In the genomic region with DNA sequence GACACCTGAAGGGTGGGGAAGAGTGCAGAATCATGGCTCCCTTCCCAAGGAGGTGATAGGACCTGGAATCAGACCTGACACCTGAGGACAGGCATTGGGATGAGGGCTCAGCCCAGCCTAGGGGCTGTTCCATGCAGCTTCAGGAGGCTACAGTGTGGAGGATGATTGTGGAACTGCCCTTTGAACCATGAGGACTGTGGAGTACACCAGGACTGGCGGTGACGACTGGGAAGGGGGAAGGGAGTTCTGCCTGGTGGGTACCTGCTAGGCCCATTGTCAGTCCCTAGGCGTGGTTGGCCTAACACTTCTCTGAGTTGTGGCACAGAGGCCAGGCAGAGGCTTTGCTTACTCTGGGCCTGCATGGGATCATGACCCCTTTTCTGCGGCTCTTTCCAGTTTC, we compare ENCODE assay signal across 11 cellular contexts.
DNase-seq lines count a peak whose midpoint lies in the region; ATAC-seq and TF ChIP-seq lines count a peak whose summit lies in the region.
"Had no signal": no experiment of that assay in that cellular context is flagged by ENCODE, and none has a peak within 500 bp of the region (broad histone marks: within the 10 kb centered on the region; RNA-seq: fewer than 3 reads in every experiment).

No MANE protein-coding gene starts in this region.

- H3K36me3 Mint-ChIP-seq in MCF 10A (ENCODE audit: insufficient read depth, unreplicated experiment) (peaks cover 25% of the 10 kb centered on the region), chondrocyte (ENCODE audit: low read depth) (no peaks in the 10 kb centered on the region)
- H3K36me3 Mint-ChIP-seq in naive thymus-derived CD4-positive, alpha-beta T cell: peaks cover 0 to 4% (median 0%) of the 10 kb centered on the region in 5 donors

- H3K4me1 ChIP-seq in mammary epithelial cell (ENCODE audit: insufficient read depth, low read length) (peaks cover 44% of the 10 kb centered on the region), upper lobe of right lung (peaks cover 65% of the 10 kb centered on the region)
- H3K4me1 ChIP-seq in naive thymus-derived CD4-positive, alpha-beta T cell (ENCODE audit: control insufficient read depth in 2 of 2, insufficient read depth in 2 of 2, low read length in 2 of 2): peaks cover 43 to 51% of the 10 kb centered on the region in 2 donors

- dilution Hi-C loops in mammary epithelial cell (cut with HindIII; ENCODE audit: low sequenced_read_pairs): no loop called here

- no peak overlapping the region for H3K4me3 ChIP-seq in mammary epithelial cell (replicated peaks in 1 of 3; ENCODE audit: insufficient read depth in 1 of 3, low read depth in 2 of 3, low read length in 3 of 3)
- H3K4me3 ChIP-seq in naive thymus-derived CD4-positive, alpha-beta T cell (ENCODE audit: low read length): no peak overlapping the region
- no peak overlapping the region for H3K4me3 ChIP-seq in upper lobe of right lung

- peaks cover 4% of the 10 kb centered on the region for H4K20me1 ChIP-seq in mammary epithelial cell (ENCODE audit: insufficient read depth, low read length)

- no peaks in the 10 kb centered on the region for H3K9me3 ChIP-seq in mammary epithelial cell (replicated peaks; ENCODE audit: insufficient read depth, low read length)
- H3K9me3 ChIP-seq in naive thymus-derived CD4-positive, alpha-beta T cell (ENCODE audit: control insufficient read depth in 2 of 3, low read length in 3 of 3): no peaks in the 10 kb centered on the region
- H3K9me3 ChIP-seq in upper lobe of right lung: no peaks in the 10 kb centered on the region

- no peak overlapping the region for H3K9ac ChIP-seq in mammary epithelial cell (ENCODE audit: insufficient read depth, low read length)

- H3K36me3 ChIP-seq in mammary epithelial cell (ENCODE audit: insufficient read depth, low read length): no peaks in the 10 kb centered on the region
- no peaks in the 10 kb centered on the region for H3K36me3 ChIP-seq in naive thymus-derived CD4-positive, alpha-beta T cell (ENCODE audit: control insufficient read depth in 2 of 3, insufficient read depth in 3 of 3, low read length in 3 of 3)
- H3K36me3 ChIP-seq in upper lobe of right lung: no peaks in the 10 kb centered on the region

- intact Hi-C loops in MCF 10A (cut with micrococcal nuclease) (no loop called here), mammary epithelial cell (cut with micrococcal nuclease) (no loop called here), upper lobe of right lung (cut with DNase I) (loop anchor here (10.0 kb wide), 1 partner anchor 114 kb away; no protein-coding TSS in a partner anchor)
- intact Hi-C loops in naive thymus-derived CD4-positive, alpha-beta T cell (cut with micrococcal nuclease): loop anchor here in 1 of 2 donors (10.0 kb wide), 1 partner anchor 74 kb away; the partner anchor contains the start of gene MPRIP

- no peak for ATAC-seq in naive thymus-derived CD4-positive, alpha-beta T cell
- no peak for ATAC-seq in upper lobe of right lung
- ATAC-seq: Panc1 had no signal

- no peak overlapping the region for H3K27ac ChIP-seq in mammary epithelial cell (ENCODE audit: insufficient read depth, low read depth, low read length)
- H3K27ac ChIP-seq in naive thymus-derived CD4-positive, alpha-beta T cell (ENCODE audit: low read depth, low read length): peak overlapping the region; percentile 44
- H3K27ac ChIP-seq in upper lobe of right lung: peak overlapping the region; percentile 38

- BruUV-seq in MCF 10A (replicated peaks; lab: Mats Ljungman, UMichigan) (no TSS peak), mammary epithelial cell (replicated peaks; lab: Mats Ljungman, UMichigan) (no TSS peak)

- H3K27ac Mint-ChIP-seq in MCF 10A (ENCODE audit: low read depth, unreplicated experiment) (peak overlapping the region; percentile 42), chondrocyte (ENCODE audit: unreplicated experiment) (peak overlapping the region; percentile 27)
- H3K27ac Mint-ChIP-seq in naive thymus-derived CD4-positive, alpha-beta T cell: peak overlapping the region; percentile 51 to 92 (median 86)

- POLR2A ChIA-PET in MCF 10A (lab: Yijun Ruan, JAX): no interaction called here
- POLR2A ChIA-PET in naive thymus-derived CD4-positive, alpha-beta T cell (lab: Charles Lee): interaction anchor here (1.4 kb wide), 1 partner anchor 62 kb away, joined by 6 read pairs; no protein-coding TSS in a partner anchor

- H3K4me2 ChIP-seq in mammary epithelial cell (ENCODE audit: insufficient read depth, low read depth, low read length): no peak overlapping the region

- H3K27me3 Mint-ChIP-seq in MCF 10A (ENCODE audit: insufficient read depth, unreplicated experiment) (no peaks in the 10 kb centered on the region), chondrocyte (ENCODE audit: low read depth) (no peaks in the 10 kb centered on the region)
- H3K27me3 Mint-ChIP-seq in naive thymus-derived CD4-positive, alpha-beta T cell: no peaks in the 10 kb centered on the region

- H3K27me3 ChIP-seq in mammary epithelial cell (ENCODE audit: insufficient read depth, low read length): no peaks in the 10 kb centered on the region
- H3K27me3 ChIP-seq in naive thymus-derived CD4-positive, alpha-beta T cell (ENCODE audit: control insufficient read depth in 2 of 2, insufficient read depth in 2 of 2, low read length in 2 of 2): no peaks in the 10 kb centered on the region
- no peaks in the 10 kb centered on the region for H3K27me3 ChIP-seq in upper lobe of right lung

- peaks cover 97% of the 10 kb centered on the region for H3K79me2 ChIP-seq in mammary epithelial cell (ENCODE audit: insufficient read depth, low read length)

- no peak overlapping the region for H2AFZ ChIP-seq in mammary epithelial cell (ENCODE audit: low read depth, low read length)

- no peak for DNase-seq in MCF 10A (ENCODE audit: unreplicated experiment)
- DNase-seq in mammary epithelial cell: no peak
- DNase-seq in chondrocyte (ENCODE audit: low spot score): peak; percentile 66
- DNase-seq in naive thymus-derived CD4-positive, alpha-beta T cell: no peak
- no peak for DNase-seq in upper lobe of right lung
- DNase-seq in inferior parietal cortex (ENCODE audit: extremely low spot score): no peak
- DNase-seq in NCI-H1930 (lab: John Stamatoyannopoulos, UW): no peak
- no peak for DNase-seq in nucleus accumbens (lab: John Stamatoyannopoulos, UW)
- DNase-seq: amygdala, erythroblast had no signal

- no peak overlapping the region for H3K4me3 Mint-ChIP-seq in MCF 10A (ENCODE audit: unreplicated experiment)
- H3K4me3 Mint-ChIP-seq in chondrocyte (ENCODE audit: unreplicated experiment): no peak overlapping the region
- H3K4me3 Mint-ChIP-seq in naive thymus-derived CD4-positive, alpha-beta T cell: peak overlapping the region in 7 of 10 donors; percentile 23 to 72 (median 39)

- WGBS in mammary epithelial cell (ENCODE audit: low coverage, missing lambda C conversion rate): 96% methylated on average over 3 of the region's 4 CpGs

- in situ Hi-C loops in mammary epithelial cell (cut with MboI; ENCODE audit: low sequenced_read_pairs in 2 of 2): no loop called here

- CTCF ChIA-PET in MCF 10A (lab: Yijun Ruan, JAX): interaction anchor here (1.0 kb wide), 1 partner anchor 8 kb away, joined by 3 read pairs; no protein-coding TSS in a partner anchor
- CTCF ChIA-PET in mammary epithelial cell (lab: Charles Lee; ENCODE audit: low non-redundant PET): no interaction called here
- CTCF ChIA-PET in naive thymus-derived CD4-positive, alpha-beta T cell (lab: Charles Lee): no interaction called here

- TF ChIP-seq CTCF in MCF 10A (IDR thresholded peaks at IDR 0.05; ENCODE audit: unreplicated experiment) (no peak), mammary epithelial cell (conservative IDR thresholded peaks at IDR 0.05 in 1 of 2, IDR thresholded peaks at IDR 0.05 in 1 of 2; ENCODE audit: extremely low read depth in 1 of 2, insufficient read depth in 1 of 2, low read depth in 1 of 2, low read length in 2 of 2) (no peak), chondrocyte (IDR thresholded peaks at IDR 0.05) (no peak), upper lobe of right lung (IDR thresholded peaks at IDR 0.05) (no peak)

- H3K9me3 Mint-ChIP-seq in MCF 10A (ENCODE audit: unreplicated experiment) (no peaks in the 10 kb centered on the region), chondrocyte (ENCODE audit: low read depth) (no peaks in the 10 kb centered on the region)
- H3K9me3 Mint-ChIP-seq in naive thymus-derived CD4-positive, alpha-beta T cell: peaks cover 0 to 4% (median 0%) of the 10 kb centered on the region in 11 donors

- H3K4me1 Mint-ChIP-seq in MCF 10A (ENCODE audit: insufficient read depth, unreplicated experiment) (peaks cover 15% of the 10 kb centered on the region), chondrocyte (ENCODE audit: low read depth) (peaks cover 66% of the 10 kb centered on the region)
- H3K4me1 Mint-ChIP-seq in naive thymus-derived CD4-positive, alpha-beta T cell: peaks cover 42 to 91% (median 88%) of the 10 kb centered on the region in 7 donors

Comparison
In these comparisons a context has a peak if more than half of its experiments do, and no peak if none do; other contexts are left out.
1. H3K27ac Mint-ChIP-seq: peak in every context shown above with its lines; median percentile 86 in naive thymus-derived CD4-positive, alpha-beta T cell; 42 in MCF 10A; 27 in chondrocyte.
2. H3K4me3 Mint-ChIP-seq: peak in naive thymus-derived CD4-positive, alpha-beta T cell (7 of 10); none in MCF 10A (single experiment) and chondrocyte (single experiment).